Comparison of ENCODE assay signal across 8 cellular contexts in the genomic region with DNA sequence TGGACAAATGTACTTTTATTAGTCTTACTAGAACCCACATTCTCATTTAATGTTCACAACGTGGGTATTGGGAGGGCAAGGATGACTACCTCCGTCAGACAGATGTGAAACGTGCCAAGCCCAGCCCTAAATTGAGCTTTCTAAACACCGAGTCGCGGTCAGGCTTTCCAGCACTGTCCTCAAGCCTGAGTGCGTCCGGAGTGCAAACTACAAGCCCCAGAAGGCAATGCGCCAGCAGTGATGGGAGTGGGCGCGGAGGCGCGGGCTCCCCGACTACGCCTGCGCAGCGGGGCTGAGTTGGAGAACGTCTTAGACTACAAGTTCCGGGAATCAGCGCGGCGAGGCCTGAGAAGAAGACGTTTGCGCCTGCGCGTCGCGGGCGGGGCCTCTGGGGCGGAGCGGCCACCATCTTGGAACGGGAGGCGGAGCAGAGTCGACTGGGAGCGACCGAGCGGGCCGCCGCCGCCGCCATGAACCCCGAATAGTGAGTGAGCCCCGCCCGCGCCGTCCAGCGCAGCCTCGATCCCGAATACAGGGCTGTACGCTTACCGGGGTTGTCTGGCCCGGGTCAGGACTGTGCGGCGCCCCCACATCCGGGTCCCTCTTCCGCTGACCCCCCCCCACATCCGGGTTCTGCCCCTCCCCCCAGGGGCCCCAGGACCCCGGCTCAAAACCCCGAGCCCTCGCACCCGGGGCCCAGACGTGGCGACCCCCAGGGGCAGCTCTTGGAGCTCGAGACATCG. TPM values are rescaled to one million over a fixed set of nuclear protein-coding genes. Genes with fewer than 3 reads are reported as not detected.
DNase-seq lines count a peak whose midpoint lies in the region; ATAC-seq, FAIRE-seq and TF ChIP-seq lines count a peak whose summit lies in the region.

A gene (plus strand): TSS at position 430 of the 743 bp plus-strand sequence. CDS start 41 bp downstream, at position 471.

- H3K9me3 ChIP-seq in adipocyte (ENCODE audit: control insufficient read depth, low read length) (no peaks in the 10 kb centered on the region), pancreas (no peaks in the 10 kb centered on the region), tibial artery (no peaks in the 10 kb centered on the region)

- H3K36me3 ChIP-seq in adipocyte (ENCODE audit: control insufficient read depth, insufficient read depth, low read length, severe bottlenecking), result peaks cover 42% of the 10 kb centered on the region
- H3K36me3 ChIP-seq in pancreas, result peaks cover 0 to 15% (median 15%) of the 10 kb centered on the region in 3 donors
- H3K36me3 ChIP-seq in tibial artery, result peaks cover 30 to 53% (median 40%) of the 10 kb centered on the region in 3 donors

- TF ChIP-seq CTCF in GM12875 (IDR thresholded peaks at IDR 0.05; ENCODE audit: borderline replicate concordance, insufficient read depth, low read depth, low read length) (no peak), pancreas (IDR thresholded peaks at IDR 0.05) (no peak), tibial artery (IDR thresholded peaks at IDR 0.05) (no peak)

- H3K4me3 ChIP-seq in GM12875 (ENCODE audit: low read depth, low read length) (peak within 1 kb of the TSS; percentile 97), adipocyte (ENCODE audit: low read length) (peak within 1 kb of the TSS; percentile 93), pancreas (peak within 1 kb of the TSS; percentile 59 to 96 (median 88)), tibial artery (peak within 1 kb of the TSS; percentile 72 to 89)

- ATAC-seq in HG02798 (IDR thresholded peaks at IDR 0.05; ENCODE audit: poor library complexity, unreplicated experiment) (peak; percentile 81), Right ventricle myocardium superior (ENCODE audit: poor library complexity) (peak; percentile 92), pancreas (peak; percentile 87 to 94 (median 90))

- intact Hi-C loops in Right ventricle myocardium superior (cut with DNase I) (no loop called here), pancreas (cut with DNase I) (no loop called here), tibial artery (cut with DNase I; ENCODE audit: low total_unique reads) (no loop called here)

- H3K27me3 ChIP-seq in adipocyte (replicated peaks; ENCODE audit: control insufficient read depth, insufficient read depth, low read length), result no peaks in the 10 kb centered on the region
- no peaks in the 10 kb centered on the region for H3K27me3 ChIP-seq in pancreas
- H3K27me3 ChIP-seq in tibial artery, result no peaks in the 10 kb centered on the region

- H3K4me1 ChIP-seq in adipocyte (ENCODE audit: control insufficient read depth, insufficient read depth, low read length) (peaks cover 20% of the 10 kb centered on the region), pancreas (no peaks in the 10 kb centered on the region), tibial artery (peaks cover 0 to 33% (median 28%) of the 10 kb centered on the region in 4 donors)

- peak within 1 kb of the TSS; percentile 97 for H3K9ac ChIP-seq in adipocyte (ENCODE audit: low read length)

- WGBS in pancreas, 2 donors, result 0 to 1% methylated on average over 56 to 65 of the region's 65 CpGs

- FAIRE-seq in pancreas (lab: Jason Lieb, UNC), result peak; percentile 85

- H3K27ac ChIP-seq in pancreas, result peak within 1 kb of the TSS; percentile 83 to 92 (median 88)
- H3K27ac ChIP-seq in tibial artery, result peak within 1 kb of the TSS; percentile 92 to 95

- peak; percentile 99 for DNase-seq in NCI-H1436 (lab: John Stamatoyannopoulos, UW)
- peak; percentile 99 for DNase-seq in T follicular helper cell (ENCODE audit: low read depth)
- DNase-seq in adipocyte (ENCODE audit: low read depth), result peak; percentile 100
- peak; percentile 100 for DNase-seq in Right ventricle myocardium superior
- peak; percentile 100 for DNase-seq in pancreas
- peak; percentile 100 for DNase-seq in tibial artery

RNA-seq across cellular contexts. Expression of the gene that starts here (rescaled TPM):
- total RNA-seq in Right ventricle myocardium superior, result 114 TPM
- total RNA-seq in pancreas, result 10 to 100 TPM; 36.8 to 61.9 (median 49.7) TPM
- 10 to 100 TPM; 92.0 to 96.2 TPM for polyA plus RNA-seq in pancreas

Comparison
In these comparisons a context has a peak if more than half of its experiments do, and no peak if none do; other contexts are left out.
1. Peak in every context shown above with its lines: DNase-seq, ATAC-seq, H3K4me3 ChIP-seq and H3K27ac ChIP-seq.